12 cellular contexts compared by ENCODE assay signal in genomic region chr2:11534078-11534745, GRCh38.
"Had no signal": no experiment of that assay in that cellular context is flagged by ENCODE, and none has a peak within 500 bp of the region (broad histone marks: within the 10 kb centered on the region; RNA-seq: fewer than 3 reads in every experiment).

No MANE protein-coding gene starts in this region.

- H3K4me1 ChIP-seq: upper lobe of right lung had no signal

- H3K4me3 ChIP-seq: thoracic aorta, upper lobe of right lung had no signal

- H3K36me3 Mint-ChIP-seq: naive thymus-derived CD8-positive, alpha-beta T cell had no signal

- DNase-seq: activated CD4-positive, alpha-beta T cell treated with anti-CD3 and anti-CD28 coated beads for 1 hour; activated CD4-positive, alpha-beta T cell treated with anti-CD3 and anti-CD28 coated beads, Interleukin-2, amount 50 U/mL, for 4 hours; activated naive CD4-positive, alpha-beta T cell treated with Interleukin-2 at 50 U/mL for 16 hours; activated T-cell treated with anti-CD3 and anti-CD28 coated beads for 4 hours; islet precursor cell; naive thymus-derived CD8-positive, alpha-beta T cell; posterior cingulate gyrus; stimulated activated CD4-positive, alpha-beta T cell treated with anti-CD3 and anti-CD28 coated beads, Interleukin-4, amount 100 ng/mL, for 1 hour; upper lobe of right lung had no signal

- H3K36me3 ChIP-seq: thoracic aorta, upper lobe of right lung had no signal

- ATAC-seq: activated T-helper 17 cell treated with anti-CD3 and anti-CD28 coated beads, Interleukin-2, amount 50 U/mL, for 72 hours; naive thymus-derived CD8-positive, alpha-beta T cell; stimulated activated naive CD8-positive, alpha-beta T cell treated with anti-CD3 and anti-CD28 coated beads, Interleukin-15, Interleukin-2, amounts not matched to agents 100 U/mL and 50 U/mL, for 24 hours; upper lobe of right lung had no signal

- H3K9me3 Mint-ChIP-seq: activated T-helper 17 cell treated with anti-CD3 and anti-CD28 coated beads, Interleukin-2, amount 50 U/mL, for 72 hours; naive thymus-derived CD8-positive, alpha-beta T cell had no signal

- H3K27ac Mint-ChIP-seq: activated T-helper 17 cell treated with anti-CD3 and anti-CD28 coated beads, Interleukin-2, amount 50 U/mL, for 72 hours; naive thymus-derived CD8-positive, alpha-beta T cell had no signal

- H3K27ac ChIP-seq: thoracic aorta, upper lobe of right lung had no signal

- H3K4me3 Mint-ChIP-seq: activated T-helper 17 cell treated with anti-CD3 and anti-CD28 coated beads, Interleukin-2, amount 50 U/mL, for 72 hours; naive thymus-derived CD8-positive, alpha-beta T cell had no signal

- H3K4me1 Mint-ChIP-seq: activated T-helper 17 cell treated with anti-CD3 and anti-CD28 coated beads, Interleukin-2, amount 50 U/mL, for 72 hours; naive thymus-derived CD8-positive, alpha-beta T cell had no signal

- H3K9me3 ChIP-seq: thoracic aorta, upper lobe of right lung had no signal
